1 cellular context compared by ENCODE assay signal in the genomic region with DNA sequence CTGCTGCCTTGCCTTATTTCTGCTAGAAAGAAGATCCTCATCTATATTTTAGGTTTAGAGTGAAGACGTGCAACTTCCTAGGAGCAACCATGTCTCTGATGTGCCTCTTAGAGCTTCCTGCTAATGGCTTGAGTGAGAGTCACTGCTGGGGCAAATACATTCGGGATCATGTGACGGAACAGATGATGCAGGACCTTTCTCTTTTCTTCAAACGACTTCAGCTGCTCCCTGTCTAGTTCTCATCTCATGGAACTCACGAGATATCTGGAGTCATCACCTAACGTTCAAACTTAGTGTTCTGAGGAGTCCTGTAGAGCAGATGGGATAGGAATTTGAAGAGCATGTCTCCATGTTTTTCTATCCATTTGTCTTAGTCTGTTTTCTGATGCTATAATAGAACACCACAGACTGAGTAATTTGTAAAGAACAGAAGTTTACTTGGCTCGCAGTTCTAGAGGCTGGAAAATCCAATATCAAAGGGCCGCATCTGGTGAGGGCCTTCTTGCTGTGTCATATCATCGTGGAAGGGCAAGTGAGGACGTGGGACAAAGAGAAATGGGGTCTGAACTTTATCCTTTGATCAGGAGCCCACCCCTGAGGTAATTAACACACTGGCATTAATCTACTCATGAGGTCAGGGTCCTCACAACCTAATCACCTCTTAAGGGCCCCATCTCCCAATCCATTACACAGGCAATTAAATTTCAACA.
TF ChIP-seq lines count a peak whose summit lies in the region.

No MANE protein-coding gene starts in this region.

TF ChIP-seq in K562, 482 proteins besides CTCF, POLR2A, EP300 and RAD21 (continued from another document and continues in another):
- TF ChIP-seq, protein P1, sequence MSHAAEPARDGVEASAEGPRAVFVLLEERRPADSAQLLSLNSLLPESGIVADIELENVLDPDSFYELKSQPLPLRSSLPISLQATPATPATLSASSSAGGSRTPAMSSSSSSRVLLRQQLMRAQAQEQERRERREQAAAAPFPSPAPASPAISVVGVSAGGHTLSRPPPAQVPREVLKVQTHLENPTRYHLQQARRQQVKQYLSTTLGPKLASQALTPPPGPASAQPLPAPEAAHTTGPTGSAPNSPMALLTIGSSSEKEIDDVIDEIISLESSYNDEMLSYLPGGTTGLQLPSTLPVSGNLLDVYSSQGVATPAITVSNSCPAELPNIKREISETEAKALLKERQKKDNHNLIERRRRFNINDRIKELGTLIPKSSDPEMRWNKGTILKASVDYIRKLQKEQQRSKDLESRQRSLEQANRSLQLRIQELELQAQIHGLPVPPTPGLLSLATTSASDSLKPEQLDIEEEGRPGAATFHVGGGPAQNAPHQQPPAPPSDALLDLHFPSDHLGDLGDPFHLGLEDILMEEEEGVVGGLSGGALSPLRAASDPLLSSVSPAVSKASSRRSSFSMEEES (CRISPR knock-in tag; IDR thresholded peaks at IDR 0.05) = peak; percentile 19
- no peak for TF ChIP-seq HDAC8 (tag; IDR thresholded peaks at IDR 0.05)
- peak; percentile 53; the same call in 1 of the 2 replicates for TF ChIP-seq ZNF316 (IDR thresholded peaks at IDR 0.05)
- TF ChIP-seq, protein P2, sequence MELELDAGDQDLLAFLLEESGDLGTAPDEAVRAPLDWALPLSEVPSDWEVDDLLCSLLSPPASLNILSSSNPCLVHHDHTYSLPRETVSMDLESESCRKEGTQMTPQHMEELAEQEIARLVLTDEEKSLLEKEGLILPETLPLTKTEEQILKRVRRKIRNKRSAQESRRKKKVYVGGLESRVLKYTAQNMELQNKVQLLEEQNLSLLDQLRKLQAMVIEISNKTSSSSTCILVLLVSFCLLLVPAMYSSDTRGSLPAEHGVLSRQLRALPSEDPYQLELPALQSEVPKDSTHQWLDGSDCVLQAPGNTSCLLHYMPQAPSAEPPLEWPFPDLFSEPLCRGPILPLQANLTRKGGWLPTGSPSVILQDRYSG (tag; conservative IDR thresholded peaks at IDR 0.05; ENCODE audit: low read depth) = no peak
- TF ChIP-seq, protein P3, sequence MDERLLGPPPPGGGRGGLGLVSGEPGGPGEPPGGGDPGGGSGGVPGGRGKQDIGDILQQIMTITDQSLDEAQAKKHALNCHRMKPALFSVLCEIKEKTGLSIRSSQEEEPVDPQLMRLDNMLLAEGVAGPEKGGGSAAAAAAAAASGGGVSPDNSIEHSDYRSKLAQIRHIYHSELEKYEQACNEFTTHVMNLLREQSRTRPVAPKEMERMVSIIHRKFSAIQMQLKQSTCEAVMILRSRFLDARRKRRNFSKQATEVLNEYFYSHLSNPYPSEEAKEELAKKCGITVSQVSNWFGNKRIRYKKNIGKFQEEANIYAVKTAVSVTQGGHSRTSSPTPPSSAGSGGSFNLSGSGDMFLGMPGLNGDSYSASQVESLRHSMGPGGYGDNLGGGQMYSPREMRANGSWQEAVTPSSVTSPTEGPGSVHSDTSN (CRISPR knock-in tag; IDR thresholded peaks at IDR 0.05; ENCODE audit: low read depth) = no peak
- TF ChIP-seq, protein P3 (tag; conservative IDR thresholded peaks at IDR 0.05; ENCODE audit: low read depth) = no peak
- no peak for TF ChIP-seq DIDO1 (tag; IDR thresholded peaks at IDR 0.05; ENCODE audit: low read depth)
- TF ChIP-seq XRCC3 (IDR thresholded peaks at IDR 0.05) = no peak
- TF ChIP-seq ZNF133 (CRISPR knock-in tag; IDR thresholded peaks at IDR 0.05) = no peak
- no peak for TF ChIP-seq ILK (tag; IDR thresholded peaks at IDR 0.05; ENCODE audit: borderline replicate concordance, low read depth)
- TF ChIP-seq MYNN (IDR thresholded peaks at IDR 0.05) = no peak
- no peak for TF ChIP-seq MYNN (CRISPR knock-in tag; IDR thresholded peaks at IDR 0.05)
- TF ChIP-seq SMARCA4 (IDR thresholded peaks at IDR 0.05) = no peak
- TF ChIP-seq MYBL2 (IDR thresholded peaks at IDR 0.05; ENCODE audit: low read depth) = no peak
- no peak for TF ChIP-seq MYBL2 (CRISPR knock-in tag; IDR thresholded peaks at IDR 0.05; ENCODE audit: borderline replicate concordance)
- peak; percentile 54; the same call in 1 of the 2 replicates for TF ChIP-seq DPF2 (IDR thresholded peaks at IDR 0.05)
- 0 out of 2 replicates have a peak, but pooled peaks have one; percentile 15 for TF ChIP-seq ZFX (CRISPR knock-in tag; IDR thresholded peaks at IDR 0.05)
- 0 out of 2 replicates have a peak, but pooled peaks have one; percentile 4 for TF ChIP-seq BHLHE40 (IDR thresholded peaks at IDR 0.05; ENCODE audit: low read length)
- no peak for TF ChIP-seq ZNF766 (CRISPR knock-in tag; conservative IDR thresholded peaks at IDR 0.05)
- no peak for TF ChIP-seq SREBF1 (IDR thresholded peaks at IDR 0.05; ENCODE audit: borderline replicate concordance, low read depth, low read length)
- TF ChIP-seq HNRNPL (IDR thresholded peaks at IDR 0.05; ENCODE audit: low read depth, low read length) = no peak
- TF ChIP-seq ETS2 (tag; IDR thresholded peaks at IDR 0.05; ENCODE audit: borderline replicate concordance, poor library complexity, severe bottlenecking) = no peak
- TF ChIP-seq, protein P4, sequence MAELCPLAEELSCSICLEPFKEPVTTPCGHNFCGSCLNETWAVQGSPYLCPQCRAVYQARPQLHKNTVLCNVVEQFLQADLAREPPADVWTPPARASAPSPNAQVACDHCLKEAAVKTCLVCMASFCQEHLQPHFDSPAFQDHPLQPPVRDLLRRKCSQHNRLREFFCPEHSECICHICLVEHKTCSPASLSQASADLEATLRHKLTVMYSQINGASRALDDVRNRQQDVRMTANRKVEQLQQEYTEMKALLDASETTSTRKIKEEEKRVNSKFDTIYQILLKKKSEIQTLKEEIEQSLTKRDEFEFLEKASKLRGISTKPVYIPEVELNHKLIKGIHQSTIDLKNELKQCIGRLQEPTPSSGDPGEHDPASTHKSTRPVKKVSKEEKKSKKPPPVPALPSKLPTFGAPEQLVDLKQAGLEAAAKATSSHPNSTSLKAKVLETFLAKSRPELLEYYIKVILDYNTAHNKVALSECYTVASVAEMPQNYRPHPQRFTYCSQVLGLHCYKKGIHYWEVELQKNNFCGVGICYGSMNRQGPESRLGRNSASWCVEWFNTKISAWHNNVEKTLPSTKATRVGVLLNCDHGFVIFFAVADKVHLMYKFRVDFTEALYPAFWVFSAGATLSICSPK (IDR thresholded peaks at IDR 0.05; ENCODE audit: borderline replicate concordance) = no peak
- no peak for TF ChIP-seq MTF1 (CRISPR knock-in tag; IDR thresholded peaks at IDR 0.05; ENCODE audit: borderline replicate concordance)
- TF ChIP-seq FOXJ3 (CRISPR knock-in tag; IDR thresholded peaks at IDR 0.05) = no peak
- TF ChIP-seq TARDBP (IDR thresholded peaks at IDR 0.05) = no peak
- TF ChIP-seq BDP1 (IDR thresholded peaks at IDR 0.05; ENCODE audit: insufficient read depth, insufficient read length) = no peak
- TF ChIP-seq ZFP1 (CRISPR knock-in tag; IDR thresholded peaks at IDR 0.05) = no peak
- TF ChIP-seq, protein P5, sequence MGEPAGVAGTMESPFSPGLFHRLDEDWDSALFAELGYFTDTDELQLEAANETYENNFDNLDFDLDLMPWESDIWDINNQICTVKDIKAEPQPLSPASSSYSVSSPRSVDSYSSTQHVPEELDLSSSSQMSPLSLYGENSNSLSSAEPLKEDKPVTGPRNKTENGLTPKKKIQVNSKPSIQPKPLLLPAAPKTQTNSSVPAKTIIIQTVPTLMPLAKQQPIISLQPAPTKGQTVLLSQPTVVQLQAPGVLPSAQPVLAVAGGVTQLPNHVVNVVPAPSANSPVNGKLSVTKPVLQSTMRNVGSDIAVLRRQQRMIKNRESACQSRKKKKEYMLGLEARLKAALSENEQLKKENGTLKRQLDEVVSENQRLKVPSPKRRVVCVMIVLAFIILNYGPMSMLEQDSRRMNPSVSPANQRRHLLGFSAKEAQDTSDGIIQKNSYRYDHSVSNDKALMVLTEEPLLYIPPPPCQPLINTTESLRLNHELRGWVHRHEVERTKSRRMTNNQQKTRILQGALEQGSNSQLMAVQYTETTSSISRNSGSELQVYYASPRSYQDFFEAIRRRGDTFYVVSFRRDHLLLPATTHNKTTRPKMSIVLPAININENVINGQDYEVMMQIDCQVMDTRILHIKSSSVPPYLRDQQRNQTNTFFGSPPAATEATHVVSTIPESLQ (CRISPR knock-in tag; IDR thresholded peaks at IDR 0.05) = no peak
- TF ChIP-seq NBN (IDR thresholded peaks at IDR 0.05; ENCODE audit: low read depth) = 0 out of 2 replicates have a peak, but pooled peaks have one; percentile 17
- TF ChIP-seq GABPB1 (CRISPR knock-in tag; IDR thresholded peaks at IDR 0.05) = no peak
- TF ChIP-seq, protein P6, sequence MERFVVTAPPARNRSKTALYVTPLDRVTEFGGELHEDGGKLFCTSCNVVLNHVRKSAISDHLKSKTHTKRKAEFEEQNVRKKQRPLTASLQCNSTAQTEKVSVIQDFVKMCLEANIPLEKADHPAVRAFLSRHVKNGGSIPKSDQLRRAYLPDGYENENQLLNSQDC (CRISPR knock-in tag; IDR thresholded peaks at IDR 0.05) = no peak
- TF ChIP-seq, protein P7, sequence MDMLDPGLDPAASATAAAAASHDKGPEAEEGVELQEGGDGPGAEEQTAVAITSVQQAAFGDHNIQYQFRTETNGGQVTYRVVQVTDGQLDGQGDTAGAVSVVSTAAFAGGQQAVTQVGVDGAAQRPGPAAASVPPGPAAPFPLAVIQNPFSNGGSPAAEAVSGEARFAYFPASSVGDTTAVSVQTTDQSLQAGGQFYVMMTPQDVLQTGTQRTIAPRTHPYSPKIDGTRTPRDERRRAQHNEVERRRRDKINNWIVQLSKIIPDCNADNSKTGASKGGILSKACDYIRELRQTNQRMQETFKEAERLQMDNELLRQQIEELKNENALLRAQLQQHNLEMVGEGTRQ (CRISPR knock-in tag; IDR thresholded peaks at IDR 0.05) = peak; percentile 61
- TF ChIP-seq, protein P8, sequence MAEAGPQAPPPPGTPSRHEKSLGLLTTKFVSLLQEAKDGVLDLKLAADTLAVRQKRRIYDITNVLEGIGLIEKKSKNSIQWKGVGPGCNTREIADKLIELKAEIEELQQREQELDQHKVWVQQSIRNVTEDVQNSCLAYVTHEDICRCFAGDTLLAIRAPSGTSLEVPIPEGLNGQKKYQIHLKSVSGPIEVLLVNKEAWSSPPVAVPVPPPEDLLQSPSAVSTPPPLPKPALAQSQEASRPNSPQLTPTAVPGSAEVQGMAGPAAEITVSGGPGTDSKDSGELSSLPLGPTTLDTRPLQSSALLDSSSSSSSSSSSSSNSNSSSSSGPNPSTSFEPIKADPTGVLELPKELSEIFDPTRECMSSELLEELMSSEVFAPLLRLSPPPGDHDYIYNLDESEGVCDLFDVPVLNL (CRISPR knock-in tag; IDR thresholded peaks at IDR 0.05; ENCODE audit: low read depth) = no peak
- TF ChIP-seq, protein P9, sequence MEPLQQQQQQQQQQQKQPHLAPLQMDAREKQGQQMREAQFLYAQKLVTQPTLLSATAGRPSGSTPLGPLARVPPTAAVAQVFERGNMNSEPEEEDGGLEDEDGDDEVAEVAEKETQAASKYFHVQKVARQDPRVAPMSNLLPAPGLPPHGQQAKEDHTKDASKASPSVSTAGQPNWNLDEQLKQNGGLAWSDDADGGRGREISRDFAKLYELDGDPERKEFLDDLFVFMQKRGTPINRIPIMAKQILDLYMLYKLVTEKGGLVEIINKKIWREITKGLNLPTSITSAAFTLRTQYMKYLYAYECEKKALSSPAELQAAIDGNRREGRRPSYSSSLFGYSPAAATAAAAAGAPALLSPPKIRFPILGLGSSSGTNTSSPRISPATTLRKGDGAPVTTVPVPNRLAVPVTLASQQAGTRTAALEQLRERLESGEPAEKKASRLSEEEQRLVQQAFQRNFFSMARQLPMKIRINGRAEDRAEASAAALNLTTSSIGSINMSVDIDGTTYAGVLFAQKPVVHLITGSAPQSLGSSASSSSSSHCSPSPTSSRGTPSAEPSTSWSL (CRISPR knock-in tag; IDR thresholded peaks at IDR 0.05; ENCODE audit: borderline replicate concordance) = no peak
- TF ChIP-seq RFX7 (CRISPR knock-in tag; IDR thresholded peaks at IDR 0.05) = no peak
- no peak for TF ChIP-seq SMC3 (conservative IDR thresholded peaks at IDR 0.05; ENCODE audit: insufficient read depth, low read depth, low read length)
- TF ChIP-seq ZNF197 (CRISPR knock-in tag; IDR thresholded peaks at IDR 0.05; ENCODE audit: low read depth) = no peak
- TF ChIP-seq PURB (CRISPR knock-in tag; IDR thresholded peaks at IDR 0.05; ENCODE audit: low read depth) = no peak
- TF ChIP-seq PTTG1 (tag; IDR thresholded peaks at IDR 0.05; ENCODE audit: low read depth) = no peak
- TF ChIP-seq NCOA4 (IDR thresholded peaks at IDR 0.05; ENCODE audit: partially characterized antibody) = no peak
